ENCODE assay signal across 33 cellular contexts in the genomic region with DNA sequence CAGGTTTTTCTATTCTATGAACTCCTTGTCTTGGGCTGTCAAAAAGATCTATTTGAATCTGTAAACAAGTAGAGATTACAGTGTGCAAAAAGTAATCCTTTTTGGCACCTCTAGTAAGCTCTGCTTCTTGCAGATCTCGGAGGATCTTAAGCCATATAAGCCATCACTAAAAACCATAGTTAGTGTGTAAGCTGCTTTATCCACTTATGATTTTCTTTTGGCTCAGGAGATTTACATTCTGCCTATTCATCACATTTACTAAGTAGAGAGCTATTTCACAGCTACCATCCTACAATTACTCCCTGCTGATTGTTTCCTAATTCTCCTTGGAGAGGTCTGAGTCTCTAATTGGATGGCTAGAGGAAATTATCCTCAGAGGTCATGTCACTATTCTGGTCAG.
DNase-seq lines count a peak whose midpoint lies in the region; ATAC-seq and TF ChIP-seq lines count a peak whose summit lies in the region.
"Had no signal": no experiment of that assay in that cellular context is flagged by ENCODE, and none has a peak within 500 bp of the region (broad histone marks: within the 10 kb centered on the region; RNA-seq: fewer than 3 reads in every experiment).

No MANE protein-coding gene starts in this region.

- peaks cover 0 to 5% (median 2%) of the 10 kb centered on the region in 8 donors for H3K9me3 Mint-ChIP-seq in CD4-positive, alpha-beta memory T cell

- H3K27ac ChIP-seq in heart right ventricle (peak overlapping the region in 4 of 10 donors; percentile 4 to 46 (median 16)), hepatocyte (peak overlapping the region; percentile 53), spleen (peak overlapping the region in 5 of 8 donors; percentile 6 to 39 (median 17))
- no peak overlapping the region for H3K27ac ChIP-seq in CD4-positive, alpha-beta memory T cell (ENCODE audit: low read depth, low read length)
- H3K27ac ChIP-seq: 22Rv1, epithelial cell of prostate, HL-60, suprapubic skin had no signal

- H3K79me2 ChIP-seq in hepatocyte: no peaks in the 10 kb centered on the region

- H3K27ac Mint-ChIP-seq in CD4-positive, alpha-beta memory T cell: no peak overlapping the region
- H3K27ac Mint-ChIP-seq: activated CD8-positive, alpha-beta T cell treated with anti-CD3 and anti-CD28 coated beads, Interleukin-2, amount 10 ng/mL, durations not matched to agents 7 days and 5 days; activated T-helper 2 cell treated with anti-CD3 and anti-CD28 coated beads, Interferon-gamma antibody, Interleukin-2, Interleukin-4, amounts not matched to agents 10 μg/mL and 5 μg/mL and 100 μg/mL, durations not matched to agents 14 hours and 24 hours and 36 hours; CD4-positive, CD25-positive, alpha-beta regulatory T cell; naive thymus-derived CD4-positive, alpha-beta T cell had no signal

- H3K36me3 Mint-ChIP-seq in CD4-positive, alpha-beta memory T cell: no peaks in the 10 kb centered on the region
- H3K36me3 Mint-ChIP-seq: CD4-positive, CD25-positive, alpha-beta regulatory T cell; naive thymus-derived CD4-positive, alpha-beta T cell had no signal

- H3K36me3 ChIP-seq in heart right ventricle: no peaks in the 10 kb centered on the region
- H3K36me3 ChIP-seq in hepatocyte (replicated peaks; ENCODE audit: insufficient read depth, low read depth): no peaks in the 10 kb centered on the region
- no peaks in the 10 kb centered on the region for H3K36me3 ChIP-seq in spleen
- H3K36me3 ChIP-seq in CD4-positive, alpha-beta memory T cell (ENCODE audit: insufficient read depth, low read length): no peaks in the 10 kb centered on the region
- H3K36me3 ChIP-seq: suprapubic skin had no signal

- no peak overlapping the region for H2AFZ ChIP-seq in hepatocyte

- H3K9me3 ChIP-seq in heart right ventricle: no peaks in the 10 kb centered on the region
- H3K9me3 ChIP-seq in hepatocyte (ENCODE audit: low read depth): no peaks in the 10 kb centered on the region
- no peaks in the 10 kb centered on the region for H3K9me3 ChIP-seq in spleen
- H3K9me3 ChIP-seq in CD4-positive, alpha-beta memory T cell (ENCODE audit: control insufficient read depth in 1 of 2, low read length in 2 of 2): no peaks in the 10 kb centered on the region
- H3K9me3 ChIP-seq: suprapubic skin had no signal

- POLR2A ChIA-PET in CD4-positive, alpha-beta memory T cell (lab: Charles Lee; ENCODE audit: partially characterized antibody): no interaction called here

- H3K4me2 ChIP-seq in hepatocyte: peak overlapping the region; percentile 3

- no peaks in the 10 kb centered on the region for H3K27me3 ChIP-seq in heart right ventricle
- no peaks in the 10 kb centered on the region for H3K27me3 ChIP-seq in hepatocyte
- no peaks in the 10 kb centered on the region for H3K27me3 ChIP-seq in spleen (replicated peaks in 1 of 7)
- H3K27me3 ChIP-seq in CD4-positive, alpha-beta memory T cell (ENCODE audit: insufficient read depth, low read length): no peaks in the 10 kb centered on the region
- H3K27me3 ChIP-seq: suprapubic skin had no signal

- TF ChIP-seq POLR2A in spleen (IDR thresholded peaks at IDR 0.05): no peak

- no peaks in the 10 kb centered on the region for H3K27me3 Mint-ChIP-seq in CD4-positive, alpha-beta memory T cell
- H3K27me3 Mint-ChIP-seq: CD4-positive, CD25-positive, alpha-beta regulatory T cell had no signal

- no peak overlapping the region for H3K4me3 Mint-ChIP-seq in CD4-positive, alpha-beta memory T cell
- H3K4me3 Mint-ChIP-seq: activated CD8-positive, alpha-beta T cell treated with anti-CD3 and anti-CD28 coated beads, Interleukin-2, amount 10 ng/mL, durations not matched to agents 7 days and 5 days; CD4-positive, CD25-positive, alpha-beta regulatory T cell; naive thymus-derived CD4-positive, alpha-beta T cell had no signal

- intact Hi-C loops in left cardiac atrium (cut with DNase I) (no loop called here), heart right ventricle (cut with DNase I) (loop anchor here in 1 of 10 donors (10.0 kb wide), 1 partner anchor 208 kb away; no protein-coding TSS in a partner anchor), spleen (cut with DNase I; ENCODE audit: low total_unique reads) (no loop called here)
- intact Hi-C loops in CD4-positive, alpha-beta memory T cell (cut with micrococcal nuclease): no loop called here

- H3K9me2 ChIP-seq in hepatocyte (replicated peaks; ENCODE audit: insufficient read depth): no peaks in the 10 kb centered on the region

- ATAC-seq in left cardiac atrium: peak; percentile 32 to 44
- ATAC-seq in heart right ventricle: no peak
- ATAC-seq: activated CD8-positive, alpha-beta T cell treated with anti-CD3 and anti-CD28 coated beads, Interleukin-2, amount 10 ng/mL, durations not matched to agents 7 days and 5 days; naive thymus-derived CD4-positive, alpha-beta T cell had no signal

- no peak for DNase-seq in left cardiac atrium
- DNase-seq in heart right ventricle: no peak
- DNase-seq in amniotic epithelial cell (ENCODE audit: low read depth): peak; percentile 53
- DNase-seq in hepatocyte (ENCODE audit: low spot score): no peak
- DNase-seq in spleen: no peak
- no peak for DNase-seq in CD4-positive, alpha-beta memory T cell
- no peak for DNase-seq in DMS79 treated with DMSO at 0.1 percent for 48 hours (lab: John Stamatoyannopoulos, UW)
- DNase-seq in NCI-H187 treated with DMSO at 0.1 percent for 48 hours (lab: John Stamatoyannopoulos, UW): no peak
- DNase-seq: activated CD8-positive, alpha-beta T cell treated with anti-CD3 and anti-CD28 coated beads, Interleukin-2, amount 10 ng/mL, durations not matched to agents 7 days and 5 days; activated naive CD4-positive, alpha-beta T cell treated with anti-CD3 and anti-CD28 coated beads, Interleukin-2, amount 50 U/mL, for 16 hours; AML-193; amygdala; CD4-positive, CD25-positive, alpha-beta regulatory T cell; cortex of kidney; DMS 273 treated with DMSO at 0.1 percent for 48 hours; effector memory CD4-positive, alpha-beta T cell; EL; H7; islet precursor cell; Karpas-422; naive thymus-derived CD4-positive, alpha-beta T cell; NCI-H226; occipital lobe; SIG-M5; small intestine; stimulated activated CD4-positive, alpha-beta T cell treated with anti-CD3 and anti-CD28 coated beads, Interleukin-1b, Interleukin-23, amount 100 ng/mL, for 48 hours; stimulated activated naive CD4-positive, alpha-beta T cell treated with Interleukin-2 at 50 U/mL for 16 hours; SW 1271 had no signal

- TF ChIP-seq CTCF in heart right ventricle (IDR thresholded peaks at IDR 0.05) (no peak), hepatocyte (IDR thresholded peaks at IDR 0.05; ENCODE audit: poor library complexity) (no peak), spleen (IDR thresholded peaks at IDR 0.05 in 8 of 11, conservative IDR thresholded peaks at IDR 0.05 in 3 of 11) (no peak)

- no peak overlapping the region for H3K4me3 ChIP-seq in heart right ventricle
- H3K4me3 ChIP-seq in hepatocyte: no peak overlapping the region
- no peak overlapping the region for H3K4me3 ChIP-seq in spleen
- H3K4me3 ChIP-seq in CD4-positive, alpha-beta memory T cell (ENCODE audit: low read length in 2 of 2): no peak overlapping the region
- H3K4me3 ChIP-seq: suprapubic skin had no signal

- H4K20me1 ChIP-seq in hepatocyte (ENCODE audit: insufficient read depth, poor library complexity, severe bottlenecking): no peaks in the 10 kb centered on the region

- H3K4me1 Mint-ChIP-seq in CD4-positive, alpha-beta memory T cell: no peaks in the 10 kb centered on the region
- H3K4me1 Mint-ChIP-seq: CD4-positive, CD25-positive, alpha-beta regulatory T cell; naive thymus-derived CD4-positive, alpha-beta T cell had no signal

- peaks cover 0 to 16% (median 0%) of the 10 kb centered on the region in 9 donors for H3K4me1 ChIP-seq in heart right ventricle
- H3K4me1 ChIP-seq in hepatocyte (ENCODE audit: insufficient read depth): peaks cover 49% of the 10 kb centered on the region
- H3K4me1 ChIP-seq in spleen: peaks cover 0 to 3% (median 0%) of the 10 kb centered on the region in 6 donors
- no peaks in the 10 kb centered on the region for H3K4me1 ChIP-seq in CD4-positive, alpha-beta memory T cell (ENCODE audit: insufficient read depth, low read length)
- H3K4me1 ChIP-seq: suprapubic skin had no signal

- 58 to 66% methylated on average over 1 of the region's 1 CpG for WGBS in heart right ventricle, 2 donors
- WGBS in hepatocyte (ENCODE audit: low lambda C conversion rate, missing lambda C conversion rate): 45% methylated on average over 1 of the region's 1 CpG
- WGBS in spleen, 5 donors: 50 to 83% (median 68%) methylated on average over 1 of the region's 1 CpG

- CTCF ChIA-PET in CD4-positive, alpha-beta memory T cell (lab: Charles Lee; ENCODE audit: partially characterized antibody): no interaction called here

Comparison
In these comparisons a context has a peak if more than half of its experiments do, and no peak if none do; other contexts are left out.
1. ATAC-seq: peak in left cardiac atrium (2 of 2); none in heart right ventricle (0 of 8).